ENCODE assay signal across 1 cellular context in genomic region chr12:122753213-122753571, GRCh38.
TF ChIP-seq lines count a peak whose summit lies in the region.

No MANE protein-coding gene starts in this region.

TF ChIP-seq in K562, 482 proteins besides CTCF, POLR2A, EP300 and RAD21 (continues in another document):
- TF ChIP-seq USF1 (CRISPR knock-in tag; IDR thresholded peaks at IDR 0.05) (no peak), OTX1 (CRISPR knock-in tag; IDR thresholded peaks at IDR 0.05) (peak; percentile 52; the same call in 1 of the 2 replicates), RFX1 (IDR thresholded peaks at IDR 0.05) (no peak), U2AF2 (optimal IDR thresholded peaks at IDR 0.05; ENCODE audit: low read depth, low read length) (no peak), KLF10 (CRISPR knock-in tag; IDR thresholded peaks at IDR 0.05) (no peak), ZNF354B (CRISPR knock-in tag; IDR thresholded peaks at IDR 0.05) (no peak), FOSL1 (tag; conservative IDR thresholded peaks at IDR 0.05) (no peak), ZNF143 (CRISPR knock-in tag; IDR thresholded peaks at IDR 0.05) (no peak), MLLT1 (IDR thresholded peaks at IDR 0.05) (peak; percentile 6 to 42; a peak in 1 of 4 replicates), RBM15 (IDR thresholded peaks at IDR 0.05; ENCODE audit: insufficient read depth, low read length) (no peak), MCM3 (IDR thresholded peaks at IDR 0.05) (no peak), TCF7 (IDR thresholded peaks at IDR 0.05; ENCODE audit: borderline replicate concordance) (no peak), HBP1 (CRISPR knock-in tag; IDR thresholded peaks at IDR 0.05) (0 out of 2 replicates have a peak, but pooled peaks have one; percentile 26), SMARCB1 (IDR thresholded peaks at IDR 0.05; ENCODE audit: insufficient read length, low read depth) (no peak), LEF1 (IDR thresholded peaks at IDR 0.05) (0 out of 2 replicates have a peak, but pooled peaks have one; percentile 23), TRIM24 (IDR thresholded peaks at IDR 0.05) (no peak), PURB (CRISPR knock-in tag; IDR thresholded peaks at IDR 0.05; ENCODE audit: low read depth) (0 out of 2 replicates have a peak, but pooled peaks have one; percentile 42), ZNF311 (CRISPR knock-in tag; IDR thresholded peaks at IDR 0.05) (no peak), ZNF347 (CRISPR knock-in tag; IDR thresholded peaks at IDR 0.05; ENCODE audit: low read depth) (no peak), SP1 (CRISPR knock-in tag; IDR thresholded peaks at IDR 0.05) (no peak), ZHX1 (conservative IDR thresholded peaks at IDR 0.05; ENCODE audit: low read length) (0 out of 2 replicates have a peak, but pooled peaks have one; percentile 3), CHD1 (IDR thresholded peaks at IDR 0.05; ENCODE audit: low read length) (peak; percentile 50), ZNF12 (CRISPR knock-in tag; IDR thresholded peaks at IDR 0.05) (peak; percentile 29; the same call in 1 of the 2 replicates), FOXK2 (conservative IDR thresholded peaks at IDR 0.05 in 1 of 2, IDR thresholded peaks at IDR 0.05 in 1 of 2; ENCODE audit: low read depth in 2 of 2) (0 out of 4 replicates have a peak, but pooled peaks of 1 of the 2 experiments have one; percentile 41), ZNF316 (IDR thresholded peaks at IDR 0.05) (no peak), ELK3 (CRISPR knock-in tag; IDR thresholded peaks at IDR 0.05) (no peak), KLF1 (tag; IDR thresholded peaks at IDR 0.05) (no peak), ZNF707 (CRISPR knock-in tag; conservative IDR thresholded peaks at IDR 0.05) (no peak), HDGF (IDR thresholded peaks at IDR 0.05) (0 out of 2 replicates have a peak, but pooled peaks have one; percentile 65), CLOCK (CRISPR knock-in tag; IDR thresholded peaks at IDR 0.05; ENCODE audit: borderline replicate concordance) (no peak), MTA1 (IDR thresholded peaks at IDR 0.05; ENCODE audit: borderline replicate concordance) (peak; percentile 28; the same call in 1 of the 2 replicates), SRSF9 (IDR thresholded peaks at IDR 0.05; ENCODE audit: borderline replicate concordance, low read depth, low read length) (no peak), BDP1 (IDR thresholded peaks at IDR 0.05; ENCODE audit: insufficient read depth, insufficient read length) (no peak), GTF2F1 (IDR thresholded peaks at IDR 0.05; ENCODE audit: low read depth, low read length) (no peak), CBFA2T2 (conservative IDR thresholded peaks at IDR 0.05) (no peak), MTA3 (IDR thresholded peaks at IDR 0.05; ENCODE audit: borderline replicate concordance) (0 out of 2 replicates have a peak, but pooled peaks have one; percentile 25), ILK (tag; IDR thresholded peaks at IDR 0.05; ENCODE audit: borderline replicate concordance, low read depth) (no peak), SMAD4 (CRISPR knock-in tag; conservative IDR thresholded peaks at IDR 0.05) (no peak), SRSF3 (IDR thresholded peaks at IDR 0.05; ENCODE audit: insufficient read depth, low read length) (no peak), NKRF (IDR thresholded peaks at IDR 0.05; ENCODE audit: borderline replicate concordance) (peak; percentile 53; the same call in 1 of the 2 replicates), ZBTB40 (IDR thresholded peaks at IDR 0.05) (no peak), ZBTB40 (CRISPR knock-in tag; IDR thresholded peaks at IDR 0.05) (no peak), EHMT2 (IDR thresholded peaks at IDR 0.05) (0 out of 2 replicates have a peak, but pooled peaks have one; percentile 10)
